In genomic region chr6:37759221-37760154, GRCh38 we compare ENCODE assay signal across 17 cellular contexts.
DNase-seq lines count a peak whose midpoint lies in the region; ATAC-seq and TF ChIP-seq lines count a peak whose summit lies in the region.
"Had no signal": no experiment of that assay in that cellular context is flagged by ENCODE, and none has a peak within 500 bp of the region (broad histone marks: within the 10 kb centered on the region; RNA-seq: fewer than 3 reads in every experiment).

No MANE protein-coding gene starts in this region.

- BruUV-seq in IMR-90 (replicated peaks; lab: Mats Ljungman, UMichigan): no TSS peak

- H3K4ac ChIP-seq in IMR-90 (ENCODE audit: low read depth, low read length): no peak overlapping the region

- H3K9me1 ChIP-seq in IMR-90 (ENCODE audit: insufficient read depth, low read length): no peaks in the 10 kb centered on the region

- H3K27ac ChIP-seq in IMR-90 (ENCODE audit: insufficient read depth, low read length): no peak overlapping the region
- H3K27ac ChIP-seq: HL-60 had no signal

- no peak overlapping the region for H3K14ac ChIP-seq in IMR-90 (replicated peaks; ENCODE audit: low read depth, low read length)

- no peaks in the 10 kb centered on the region for H3K36me3 ChIP-seq in IMR-90 (ENCODE audit: control insufficient read depth, insufficient read depth, low read length)

- WGBS in IMR-90 (ENCODE audit: extremely low coverage in 2 of 2, insufficient read length in 1 of 2), 2 experiments: 83% methylated on average over 7 of the region's 12 CpGs; no CpG with 5 or more reads in 1 of the 2 experiments

- H3K4me1 Mint-ChIP-seq in T-helper 17 cell: peaks cover 5% of the 10 kb centered on the region
- H3K4me1 Mint-ChIP-seq: IgD-negative memory B cell had no signal

- POLR2A ChIA-PET in IMR-90 (lab: Charles Lee; ENCODE audit: unreplicated experiment): no interaction called here

- no peak overlapping the region for H4K8ac ChIP-seq in IMR-90 (ENCODE audit: low read depth in 2 of 2, low read length in 2 of 2)

- no peak overlapping the region for H2AFZ ChIP-seq in IMR-90 (replicated peaks; ENCODE audit: low read length, poor library complexity)

- H2BK20ac ChIP-seq in IMR-90 (ENCODE audit: low read depth, low read length): no peak overlapping the region

- no peak overlapping the region for H3K4me2 ChIP-seq in IMR-90 (ENCODE audit: low read depth, low read length)

- peak; percentile 35; the same call in 1 of the 2 replicates for ATAC-seq in IMR-90 (ENCODE audit: low read depth)
- no peak for ATAC-seq in T-helper 17 cell
- no peak for ATAC-seq in SK-N-SH treated with all-trans-retinoic acid at 6 μM for 48 hours

- no peaks in the 10 kb centered on the region for H3K9me3 ChIP-seq in IMR-90 (ENCODE audit: control insufficient read depth, insufficient read depth, low read length)
- no peaks in the 10 kb centered on the region for H3K9me3 ChIP-seq in T-helper 17 cell (ENCODE audit: control insufficient read depth, low read length, poor library complexity, severe bottlenecking)

- no peak overlapping the region for H3K18ac ChIP-seq in IMR-90 (ENCODE audit: low read depth, low read length)

- H2BK5ac ChIP-seq in IMR-90 (ENCODE audit: low read depth, low read length, poor library complexity, severe bottlenecking): no peak overlapping the region

- H2BK120ac ChIP-seq in IMR-90 (ENCODE audit: low read depth, low read length): no peak overlapping the region

- H3K9ac ChIP-seq in IMR-90 (ENCODE audit: low read depth, low read length): no peak overlapping the region

- CTCF ChIA-PET in IMR-90 (lab: Yijun Ruan, JAX): interaction anchor here (1.5 kb wide), 1 partner anchor 11 kb away, joined by 3 read pairs; no protein-coding TSS in a partner anchor

- no peaks in the 10 kb centered on the region for H3K79me1 ChIP-seq in IMR-90 (ENCODE audit: low read depth in 1 of 2, low read length in 2 of 2)

- H3K27me3 ChIP-seq in IMR-90 (ENCODE audit: control insufficient read depth, insufficient read depth, low read length): peaks cover 50% of the 10 kb centered on the region

- no peak for TF ChIP-seq POLR2A in IMR-90 (IDR thresholded peaks at IDR 0.05; ENCODE audit: low read depth, low read length)

- H4K20me1 ChIP-seq in IMR-90 (ENCODE audit: insufficient read depth, low read length): no peaks in the 10 kb centered on the region

- peaks cover 42% of the 10 kb centered on the region for H3K27me3 Mint-ChIP-seq in T-helper 17 cell

- H4K91ac ChIP-seq in IMR-90 (ENCODE audit: insufficient read depth, low read depth, low read length): no peak overlapping the region

- H4K5ac ChIP-seq in IMR-90 (ENCODE audit: low read depth, low read length): no peak overlapping the region

- no peak overlapping the region for H3K4me3 Mint-ChIP-seq in T-helper 17 cell
- H3K4me3 Mint-ChIP-seq: CD4-positive, alpha-beta T cell; IgD-negative memory B cell had no signal

- H3K27ac Mint-ChIP-seq in T-helper 17 cell: no peak overlapping the region
- H3K27ac Mint-ChIP-seq: CD4-positive, alpha-beta T cell; IgD-negative memory B cell had no signal

- TF ChIP-seq RAD21 in IMR-90 (IDR thresholded peaks at IDR 0.05; ENCODE audit: low read length): no peak

- H2BK15ac ChIP-seq in IMR-90 (ENCODE audit: low read depth, low read length): no peak overlapping the region

- peak; percentile 14 for DNase-seq in EH (ENCODE audit: low read depth)
- DNase-seq in IMR-90: no peak
- DNase-seq in epithelial cell of esophagus (ENCODE audit: low read depth): peak; percentile 33
- DNase-seq in myocyte (ENCODE audit: low read depth): peak; percentile 5
- no peak for DNase-seq in T-helper 17 cell
- no peak for DNase-seq in NCI-H187 treated with DMSO at 0.1 percent for 48 hours (lab: John Stamatoyannopoulos, UW)
- DNase-seq in activated naive CD4-positive, alpha-beta T cell treated with Interleukin-2 at 50 U/mL for 16 hours: no peak
- DNase-seq: CD4-positive, alpha-beta T cell; DMS153; NCI-H187; NCI-H2227 treated with DMSO at 0.1 percent for 48 hours; NCI-H524; NCI-H82; SHP77 had no signal

- TF ChIP-seq CTCF in IMR-90 (conservative IDR thresholded peaks at IDR 0.05; ENCODE audit: low read depth, low read length) (no peak), epithelial cell of esophagus (IDR thresholded peaks at IDR 0.05; ENCODE audit: insufficient read depth, low read depth, low read length, missing control alignments) (no peak)

- intact Hi-C loops in IMR-90 (cut with micrococcal nuclease): no loop called here

- H3K4me3 ChIP-seq in IMR-90 (ENCODE audit: insufficient read depth, low read depth, low read length): no peak overlapping the region
- H3K4me3 ChIP-seq in epithelial cell of esophagus (ENCODE audit: low read length): no peak overlapping the region

- no peak overlapping the region for H2AK9ac ChIP-seq in IMR-90 (replicated peaks; ENCODE audit: low read depth, low read length, poor library complexity)

- dilution Hi-C loops in IMR-90 (cut with HindIII; ENCODE audit: low sequenced_read_pairs, unreplicated experiment): no loop called here

- in situ Hi-C loops in IMR-90 (cut with MboI; ENCODE audit: low sequenced_read_pairs): no loop called here

- H3K23ac ChIP-seq in IMR-90 (ENCODE audit: low read depth, low read length): no peak overlapping the region

- H3K36me3 Mint-ChIP-seq in T-helper 17 cell (ENCODE audit: low read depth): no peaks in the 10 kb centered on the region

- no peak overlapping the region for H3K56ac ChIP-seq in IMR-90 (ENCODE audit: extremely low read depth, insufficient read depth, low read length)

- H3K4me1 ChIP-seq in IMR-90 (ENCODE audit: control insufficient read depth, insufficient read depth, low read length): no peaks in the 10 kb centered on the region

- H2AK5ac ChIP-seq in IMR-90 (ENCODE audit: low read depth, low read length): no peak overlapping the region

TF ChIP-seq in IMR-90, 13 proteins besides CTCF, POLR2A, EP300 and RAD21:
- TF ChIP-seq BHLHE40 (IDR thresholded peaks at IDR 0.05; ENCODE audit: low read depth, low read length) (no peak), FOS (IDR thresholded peaks at IDR 0.05; ENCODE audit: low read depth, low read length) (no peak), MAFK (IDR thresholded peaks at IDR 0.05; ENCODE audit: low read depth, low read length) (no peak), SMC3 (IDR thresholded peaks at IDR 0.05; ENCODE audit: low read depth, low read length) (no peak)

TF ChIP-seq in SK-N-SH treated with all-trans-retinoic acid at 6 μM for 48 hours, 23 proteins besides CTCF, POLR2A, EP300 and RAD21 (continues in another document):
- no peak for TF ChIP-seq TSHZ2 (CRISPR knock-in tag; IDR thresholded peaks at IDR 0.05)
- TF ChIP-seq BACH2 (CRISPR knock-in tag; IDR thresholded peaks at IDR 0.05; ENCODE audit: borderline replicate concordance): no peak
- no peak for TF ChIP-seq PPARA (CRISPR knock-in tag; IDR thresholded peaks at IDR 0.05; ENCODE audit: borderline replicate concordance)
- TF ChIP-seq TCF4 (CRISPR knock-in tag; IDR thresholded peaks at IDR 0.05; ENCODE audit: borderline replicate concordance): no peak
- no peak for TF ChIP-seq PATZ1 (CRISPR knock-in tag; IDR thresholded peaks at IDR 0.05; ENCODE audit: borderline replicate concordance)
- no peak for TF ChIP-seq ZNF70 (CRISPR knock-in tag; IDR thresholded peaks at IDR 0.05)
- no peak for TF ChIP-seq ZC3H10 (CRISPR knock-in tag; IDR thresholded peaks at IDR 0.05)
- TF ChIP-seq TOX (CRISPR knock-in tag; IDR thresholded peaks at IDR 0.05; ENCODE audit: borderline replicate concordance): no peak
- TF ChIP-seq ZFP3 (CRISPR knock-in tag; IDR thresholded peaks at IDR 0.05): no peak
- TF ChIP-seq ZNF565 (CRISPR knock-in tag; conservative IDR thresholded peaks at IDR 0.05; ENCODE audit: low read depth): no peak
- no peak for TF ChIP-seq ARNTL (CRISPR knock-in tag; IDR thresholded peaks at IDR 0.05; ENCODE audit: borderline replicate concordance, low read depth)
- TF ChIP-seq CSDC2 (CRISPR knock-in tag; IDR thresholded peaks at IDR 0.05): no peak
- no peak for TF ChIP-seq GLIS3 (CRISPR knock-in tag; IDR thresholded peaks at IDR 0.05)
- TF ChIP-seq ZNF8 (CRISPR knock-in tag; IDR thresholded peaks at IDR 0.05): no peak
- no peak for TF ChIP-seq ZFP30 (CRISPR knock-in tag; IDR thresholded peaks at IDR 0.05)
- no peak for TF ChIP-seq ESRRG (CRISPR knock-in tag; IDR thresholded peaks at IDR 0.05)

Comparison
In these comparisons a context has a peak if more than half of its experiments do, and no peak if none do; other contexts are left out.
1. DNase-seq: peak in EH (single experiment), epithelial cell of esophagus (single experiment) and myocyte (single experiment); none in IMR-90 (single experiment), T-helper 17 cell (0 of 3), NCI-H187 treated with DMSO at 0.1 percent for 48 hours (single experiment) and activated naive CD4-positive, alpha-beta T cell treated with Interleukin-2 at 50 U/mL for 16 hours (single experiment).